29 cellular contexts compared by ENCODE assay signal in the genomic region with DNA sequence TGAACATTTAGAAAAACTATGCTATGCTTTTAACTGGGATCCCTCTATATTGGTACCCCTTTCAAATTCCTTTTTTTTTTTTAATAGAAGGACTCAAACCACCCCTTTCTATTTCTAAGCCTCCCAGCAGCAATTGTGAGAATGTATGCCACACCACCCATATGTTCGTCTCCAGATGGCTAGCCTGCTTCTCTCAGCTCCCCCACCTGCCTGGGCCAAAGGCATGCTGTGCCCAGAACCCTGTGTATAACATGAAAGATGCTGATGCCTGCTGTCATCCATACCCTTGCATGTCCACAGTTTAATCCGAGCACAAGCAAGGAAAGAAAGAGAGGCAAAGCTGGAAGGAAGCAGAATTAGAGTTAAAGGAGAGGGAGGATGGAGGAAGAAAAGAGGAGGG.
"Had no signal": no experiment of that assay in that cellular context is flagged by ENCODE, and none has a peak within 500 bp of the region (broad histone marks: within the 10 kb centered on the region; RNA-seq: fewer than 3 reads in every experiment).

No MANE protein-coding gene starts in this region.

- H3K36me3 ChIP-seq: adrenal gland, cardiac muscle cell, gastrocnemius medialis, pancreas, prostate gland, tibial nerve had no signal

- H3K9me3 ChIP-seq: adrenal gland, body of pancreas, gastrocnemius medialis, pancreas, prostate gland, tibial nerve had no signal

- ATAC-seq: activated CD4-positive, alpha-beta T cell treated with anti-CD3 and anti-CD28 coated beads for 36 hours; activated CD8-positive, alpha-beta T cell treated with anti-CD3 and anti-CD28 coated beads, Interleukin-2, amount 10 ng/mL, durations not matched to agents 7 days and 5 days; body of pancreas; gastrocnemius medialis; left colon; pancreas had no signal

- H3K4me3 ChIP-seq: adrenal gland, body of pancreas, cardiac muscle cell, gastrocnemius medialis, hepatocyte, pancreas, prostate gland, smooth muscle cell, tibial nerve had no signal

- H3K27me3 Mint-ChIP-seq: activated CD4-positive, alpha-beta T cell treated with anti-CD3 and anti-CD28 coated beads for 36 hours; activated naive CD8-positive, alpha-beta T cell treated with anti-CD3 and anti-CD28 coated beads for 36 hours; dendritic cell treated with granulocyte-macrophage colony-stimulating factor and Interleukin-4, amounts not matched to agents 40 ng/mL and 50 ng/mL, for 4 days; naive B cell had no signal

- H3K36me3 Mint-ChIP-seq: activated naive CD8-positive, alpha-beta T cell treated with anti-CD3 and anti-CD28 coated beads for 36 hours; mesothelial cell of epicardium; naive B cell had no signal

- H3K27ac ChIP-seq: adrenal gland, body of pancreas, cardiac muscle cell, gastrocnemius medialis, hepatocyte, pancreas, prostate gland, tibial nerve had no signal

- H3K4me1 Mint-ChIP-seq: activated CD4-positive, alpha-beta T cell treated with anti-CD3 and anti-CD28 coated beads for 36 hours; activated naive CD8-positive, alpha-beta T cell treated with anti-CD3 and anti-CD28 coated beads for 36 hours; naive B cell; nephron progenitor cell had no signal

- H3K4me3 Mint-ChIP-seq: activated CD4-positive, alpha-beta T cell treated with anti-CD3 and anti-CD28 coated beads for 36 hours; activated CD8-positive, alpha-beta T cell treated with anti-CD3 and anti-CD28 coated beads, Interleukin-2, amount 10 ng/mL, durations not matched to agents 7 days and 5 days; activated naive CD4-positive, alpha-beta T cell treated with anti-CD3 and anti-CD28 coated beads for 36 hours; activated naive CD8-positive, alpha-beta T cell treated with anti-CD3 and anti-CD28 coated beads for 36 hours; dendritic cell treated with granulocyte-macrophage colony-stimulating factor and Interleukin-4, amounts not matched to agents 40 ng/mL and 50 ng/mL, for 4 days; mesothelial cell of epicardium; naive B cell; nephron progenitor cell; T-helper 2 cell treated with Interferon-gamma antibody and Interleukin-4, amounts not matched to agents 5 μg/mL and 100 μg/mL, for 36 hours had no signal

- DNase-seq: activated CD4-positive, alpha-beta T cell treated with anti-CD3 and anti-CD28 coated beads for 36 hours; activated CD4-positive, CD25-positive, alpha-beta regulatory T cell; activated CD8-positive, alpha-beta T cell treated with anti-CD3 and anti-CD28 coated beads, Interleukin-2, amount 10 ng/mL, durations not matched to agents 7 days and 5 days; activated effector memory CD4-positive, alpha-beta T cell treated with anti-CD3 and anti-CD28 coated beads, Interleukin-2, amount 50 U/mL, for 16 hours; activated naive CD4-positive, alpha-beta T cell treated with anti-CD3 and anti-CD28 coated beads for 36 hours; activated naive CD8-positive, alpha-beta T cell treated with anti-CD3 and anti-CD28 coated beads for 36 hours; activated T-cell treated with anti-CD3 and anti-CD28 coated beads for 4 hours; adrenal gland; aorta; body of pancreas; effector CD4-positive, alpha-beta T cell; erythroblast; gastrocnemius medialis; left colon; mammary epithelial cell; naive B cell; nephron progenitor cell; pancreas; stimulated activated CD4-positive, alpha-beta T cell treated with anti-CD3 and anti-CD28 coated beads, Interleukin-2, amount 100 ng/mL, for 24 hours; stimulated activated naive CD4-positive, alpha-beta T cell; T-helper 1 cell had no signal

- H3K27me3 ChIP-seq: adrenal gland, body of pancreas, cardiac muscle cell, gastrocnemius medialis, hepatocyte, pancreas, tibial nerve had no signal

- H3K9me3 Mint-ChIP-seq: nephron progenitor cell had no signal

- H3K27ac Mint-ChIP-seq: activated CD4-positive, alpha-beta T cell treated with anti-CD3 and anti-CD28 coated beads for 36 hours; activated CD8-positive, alpha-beta T cell treated with anti-CD3 and anti-CD28 coated beads, Interleukin-2, amount 10 ng/mL, durations not matched to agents 7 days and 5 days; activated naive CD4-positive, alpha-beta T cell treated with anti-CD3 and anti-CD28 coated beads for 36 hours; activated naive CD8-positive, alpha-beta T cell treated with anti-CD3 and anti-CD28 coated beads for 36 hours; dendritic cell treated with granulocyte-macrophage colony-stimulating factor and Interleukin-4, amounts not matched to agents 40 ng/mL and 50 ng/mL, for 4 days; mesothelial cell of epicardium; naive B cell; nephron progenitor cell; T-helper 2 cell treated with Interferon-gamma antibody and Interleukin-4, amounts not matched to agents 5 μg/mL and 100 μg/mL, for 36 hours had no signal
